Comparison of ENCODE assay signal across 12 cellular contexts in the genomic region with DNA sequence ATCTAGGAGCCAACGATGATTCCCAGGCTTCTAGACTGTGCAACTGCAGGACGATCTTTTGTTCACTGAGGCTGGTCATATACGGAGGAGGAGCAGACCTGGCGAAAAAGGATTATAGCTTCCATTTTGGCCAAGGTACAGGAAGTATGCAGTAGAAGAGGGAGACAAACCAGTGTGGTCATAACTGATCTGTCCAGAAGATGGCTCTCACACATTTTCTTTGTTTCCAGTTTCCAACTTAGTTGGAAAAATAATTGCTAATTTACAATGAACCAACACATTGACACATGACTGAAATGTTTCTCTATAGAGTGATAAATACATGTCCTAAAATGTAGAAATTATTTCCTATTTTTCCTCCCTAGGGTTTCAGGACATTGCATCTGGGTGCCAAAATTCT.
DNase-seq lines count a peak whose midpoint lies in the region; ATAC-seq and TF ChIP-seq lines count a peak whose summit lies in the region.
"Had no signal": no experiment of that assay in that cellular context is flagged by ENCODE, and none has a peak within 500 bp of the region (broad histone marks: within the 10 kb centered on the region; RNA-seq: fewer than 3 reads in every experiment).

No MANE protein-coding gene starts in this region.

- 79% methylated on average over 4 of the region's 4 CpGs for WGBS in right lobe of liver (ENCODE audit: insufficient coverage, low coverage, low lambda C conversion rate, missing lambda C conversion rate)
- 69 to 94% (median 79%) methylated on average over 4 of the region's 4 CpGs for WGBS in spleen, 5 donors

- TF ChIP-seq POLR2A in right lobe of liver (IDR thresholded peaks at IDR 0.05): no peak
- no peak for TF ChIP-seq POLR2A in spleen (IDR thresholded peaks at IDR 0.05)

- no peak overlapping the region for H3K27ac Mint-ChIP-seq in Calu3 (ENCODE audit: unreplicated experiment)
- no peak overlapping the region for H3K27ac Mint-ChIP-seq in stimulated activated naive B cell treated with anti-CD40 and anti-IgM and Interleukin-4, amounts not matched to agents 10 μg/mL and 1 μg/mL and 100 μg/mL, for 72 hours
- H3K27ac Mint-ChIP-seq: natural killer cell treated with Interleukin-12 subunit alpha and Interleukin-12 subunit beta and Interleukin-15 and Interleukin-18, amount 100 ng/mL, for 72 hours; stimulated activated effector memory CD8-positive, alpha-beta T cell treated with anti-CD3 and anti-CD28 coated beads, Interleukin-12 subunit alpha, Interleukin-12 subunit beta, amount 100 ng/mL, for 72 hours had no signal

- H3K36me3 Mint-ChIP-seq in Calu3 (ENCODE audit: insufficient read depth, unreplicated experiment): no peaks in the 10 kb centered on the region
- no peaks in the 10 kb centered on the region for H3K36me3 Mint-ChIP-seq in stimulated activated naive B cell treated with anti-CD40 and anti-IgM and Interleukin-4, amounts not matched to agents 10 μg/mL and 1 μg/mL and 100 μg/mL, for 72 hours
- H3K36me3 Mint-ChIP-seq: natural killer cell treated with Interleukin-12 subunit alpha and Interleukin-12 subunit beta and Interleukin-15 and Interleukin-18, amount 100 ng/mL, for 72 hours; stimulated activated effector memory CD8-positive, alpha-beta T cell treated with anti-CD3 and anti-CD28 coated beads, Interleukin-12 subunit alpha, Interleukin-12 subunit beta, amount 100 ng/mL, for 72 hours had no signal

- no peaks in the 10 kb centered on the region for H3K27me3 Mint-ChIP-seq in Calu3 (ENCODE audit: unreplicated experiment)
- H3K27me3 Mint-ChIP-seq in stimulated activated naive B cell treated with anti-CD40 and anti-IgM and Interleukin-4, amounts not matched to agents 10 μg/mL and 1 μg/mL and 100 μg/mL, for 72 hours: no peaks in the 10 kb centered on the region
- H3K27me3 Mint-ChIP-seq: natural killer cell treated with Interleukin-12 subunit alpha and Interleukin-12 subunit beta and Interleukin-15 and Interleukin-18, amount 100 ng/mL, for 72 hours had no signal

- no peak overlapping the region for H3K27ac ChIP-seq in right lobe of liver
- no peak overlapping the region for H3K27ac ChIP-seq in spleen
- H3K27ac ChIP-seq: HL-60 had no signal

- intact Hi-C loops in Calu3 (cut with micrococcal nuclease; ENCODE audit: unreplicated experiment): no loop called here
- intact Hi-C loops in right lobe of liver (cut with DNase I): no loop called here
- intact Hi-C loops in spleen (cut with DNase I; ENCODE audit: low total_unique reads): no loop called here

- peak; percentile 6 for DNase-seq in Calu3
- peak; percentile 39 for DNase-seq in M059J (ENCODE audit: low read depth)
- DNase-seq in amniotic epithelial cell (ENCODE audit: low read depth): peak; percentile 14
- no peak for DNase-seq in right lobe of liver
- no peak for DNase-seq in LoVo (ENCODE audit: low spot score)
- no peak for DNase-seq in spleen
- no peak for DNase-seq in stimulated activated naive B cell treated with anti-CD40 and anti-IgM and Interleukin-4, amounts not matched to agents 10 μg/mL and 1 μg/mL and 100 μg/mL, for 72 hours
- DNase-seq: cortex of kidney had no signal

- H3K9me3 ChIP-seq in right lobe of liver: no peaks in the 10 kb centered on the region
- H3K9me3 ChIP-seq in spleen: no peaks in the 10 kb centered on the region

- H3K36me3 ChIP-seq in right lobe of liver (no peaks in the 10 kb centered on the region), spleen (no peaks in the 10 kb centered on the region)

- no peak overlapping the region for H3K4me3 Mint-ChIP-seq in Calu3 (ENCODE audit: low read depth, unreplicated experiment)
- H3K4me3 Mint-ChIP-seq in stimulated activated naive B cell treated with anti-CD40 and anti-IgM and Interleukin-4, amounts not matched to agents 10 μg/mL and 1 μg/mL and 100 μg/mL, for 72 hours: no peak overlapping the region
- H3K4me3 Mint-ChIP-seq: natural killer cell treated with Interleukin-12 subunit alpha and Interleukin-12 subunit beta and Interleukin-15 and Interleukin-18, amount 100 ng/mL, for 72 hours; stimulated activated effector memory CD8-positive, alpha-beta T cell treated with anti-CD3 and anti-CD28 coated beads, Interleukin-12 subunit alpha, Interleukin-12 subunit beta, amount 100 ng/mL, for 72 hours had no signal

- H3K9me3 Mint-ChIP-seq in Calu3 (ENCODE audit: low read depth, unreplicated experiment): no peaks in the 10 kb centered on the region
- no peaks in the 10 kb centered on the region for H3K9me3 Mint-ChIP-seq in stimulated activated naive B cell treated with anti-CD40 and anti-IgM and Interleukin-4, amounts not matched to agents 10 μg/mL and 1 μg/mL and 100 μg/mL, for 72 hours
- H3K9me3 Mint-ChIP-seq: natural killer cell treated with Interleukin-12 subunit alpha and Interleukin-12 subunit beta and Interleukin-15 and Interleukin-18, amount 100 ng/mL, for 72 hours had no signal

- peaks cover 0 to 6% (median 0%) of the 10 kb centered on the region in 4 donors for H3K4me1 ChIP-seq in right lobe of liver
- H3K4me1 ChIP-seq in spleen: no peaks in the 10 kb centered on the region

- TF ChIP-seq CTCF in Calu3 (IDR thresholded peaks at IDR 0.05; ENCODE audit: unreplicated experiment) (no peak), right lobe of liver (IDR thresholded peaks at IDR 0.05) (peak in 3 of 4 donors; percentile 19 to 36 (median 31)), spleen (IDR thresholded peaks at IDR 0.05 in 8 of 11, conservative IDR thresholded peaks at IDR 0.05 in 3 of 11) (peak in 1 of 11 experiments; percentile 26)

- peaks cover 19% of the 10 kb centered on the region for H3K4me1 Mint-ChIP-seq in Calu3 (ENCODE audit: low read depth, unreplicated experiment)
- H3K4me1 Mint-ChIP-seq in stimulated activated naive B cell treated with anti-CD40 and anti-IgM and Interleukin-4, amounts not matched to agents 10 μg/mL and 1 μg/mL and 100 μg/mL, for 72 hours: no peaks in the 10 kb centered on the region
- H3K4me1 Mint-ChIP-seq: stimulated activated effector memory CD8-positive, alpha-beta T cell treated with anti-CD3 and anti-CD28 coated beads, Interleukin-12 subunit alpha, Interleukin-12 subunit beta, amount 100 ng/mL, for 72 hours had no signal

- ATAC-seq in right lobe of liver (peak; percentile 32 to 47 (median 38)), HG02759 (IDR thresholded peaks at IDR 0.05; ENCODE audit: unreplicated experiment) (no peak)
- ATAC-seq in stimulated activated naive B cell treated with anti-CD40 and anti-IgM and Interleukin-4, amounts not matched to agents 10 μg/mL and 1 μg/mL and 100 μg/mL, for 72 hours (replicated peaks): no peak
- ATAC-seq: natural killer cell treated with Interleukin-12 subunit alpha and Interleukin-12 subunit beta and Interleukin-15 and Interleukin-18, amount 100 ng/mL, for 72 hours; stimulated activated effector memory CD8-positive, alpha-beta T cell treated with anti-CD3 and anti-CD28 coated beads, Interleukin-12 subunit alpha, Interleukin-12 subunit beta, amount 100 ng/mL, for 72 hours had no signal

- no TSS peak for BruUV-seq in Calu3 (replicated peaks; lab: Mats Ljungman, UMichigan)

- no peak overlapping the region for H3K4me3 ChIP-seq in right lobe of liver
- no peak overlapping the region for H3K4me3 ChIP-seq in spleen

- H3K27me3 ChIP-seq in right lobe of liver: no peaks in the 10 kb centered on the region
- H3K27me3 ChIP-seq in spleen (replicated peaks in 1 of 7): no peaks in the 10 kb centered on the region

- CTCF ChIA-PET in Calu3 (lab: Charles Lee): no interaction called here

Comparison
In these comparisons a context has a peak if more than half of its experiments do, and no peak if none do; other contexts are left out.
1. DNase-seq: peak in Calu3 (single experiment), M059J (single experiment) and amniotic epithelial cell (single experiment); none in right lobe of liver (0 of 3), LoVo (single experiment), spleen (single experiment) and stimulated activated naive B cell treated with anti-CD40 and anti-IgM and Interleukin-4, amounts not matched to agents 10 μg/mL and 1 μg/mL and 100 μg/mL, for 72 hours (single experiment).
2. ATAC-seq: peak in right lobe of liver (4 of 4); none in HG02759 (single experiment) and stimulated activated naive B cell treated with anti-CD40 and anti-IgM and Interleukin-4, amounts not matched to agents 10 μg/mL and 1 μg/mL and 100 μg/mL, for 72 hours (0 of 2).